Comparison of ENCODE assay signal across 17 cellular contexts in genomic region chr9:6869081-6869948, GRCh38.
DNase-seq lines count a peak whose midpoint lies in the region; ATAC-seq lines count a peak whose summit lies in the region.
"Had no signal": no experiment of that assay in that cellular context is flagged by ENCODE, and none has a peak within 500 bp of the region (broad histone marks: within the 10 kb centered on the region; RNA-seq: fewer than 3 reads in every experiment).

No MANE protein-coding gene starts in this region.

- no peaks in the 10 kb centered on the region for H3K27me3 Mint-ChIP-seq in activated naive CD4-positive, alpha-beta T cell treated with anti-CD3 and anti-CD28 coated beads, Interleukin-2, amount 50 U/mL, for 24 hours
- H3K27me3 Mint-ChIP-seq in dendritic cell treated with granulocyte-macrophage colony-stimulating factor and Interleukin-4, amounts not matched to agents 40 ng/mL and 50 ng/mL, for 4 days, result no peaks in the 10 kb centered on the region
- H3K27me3 Mint-ChIP-seq: central memory CD8-positive, alpha-beta T cell had no signal

- H2AFZ ChIP-seq in neuronal stem cell (ENCODE audit: low read length), result peak overlapping the region; percentile 21

- no peak for ATAC-seq in HG03457 (IDR thresholded peaks at IDR 0.05; ENCODE audit: unreplicated experiment)
- ATAC-seq: lower lobe of right lung; stimulated activated effector memory CD8-positive, alpha-beta T cell treated with anti-CD3 and anti-CD28 coated beads, Interleukin-12 subunit alpha, Interleukin-12 subunit beta, amount 100 ng/mL, for 72 hours had no signal

- H4K91ac ChIP-seq in neuronal stem cell (ENCODE audit: low read depth, low read length, poor library complexity), result no peak overlapping the region

- H3K4me3 ChIP-seq in NT2/D1 (ENCODE audit: insufficient read length, low read depth), result no peak overlapping the region
- H3K4me3 ChIP-seq in neuronal stem cell (ENCODE audit: low read length in 2 of 2), result no peak overlapping the region
- H3K4me3 ChIP-seq: lower lobe of right lung, sigmoid colon had no signal

- no peak for DNase-seq in activated naive CD4-positive, alpha-beta T cell (lab: John Stamatoyannopoulos, UW)
- DNase-seq in NT2/D1 (ENCODE audit: low read depth, low spot score) (peak; percentile 20), neuronal stem cell (ENCODE audit: low spot score) (no peak), NK-92 (lab: John Stamatoyannopoulos, UW; ENCODE audit: unreplicated experiment) (no peak)
- DNase-seq in activated CD4-positive, alpha-beta T cell treated with anti-CD3 and anti-CD28 coated beads, Interleukin-2, amount 50 U/mL, for 4 hours, result no peak
- DNase-seq: activated gamma-delta T cell, head of caudate nucleus, lower lobe of right lung, MV-4-11, NCI-H2171 treated with DMSO at 0.1 percent for 48 hours, nephron progenitor cell, sigmoid colon had no signal

- no CpG with 5 or more reads among the region's 5 CpGs for WGBS in neuronal stem cell (ENCODE audit: extremely low coverage in 2 of 2, insufficient read length in 2 of 2, insufficient replicate concordance in 1 of 2), 2 donors

- H3K4me1 ChIP-seq in NT2/D1 (ENCODE audit: insufficient read depth, insufficient read length) (peaks cover 4% of the 10 kb centered on the region), neuronal stem cell (ENCODE audit: control insufficient read depth in 2 of 2, insufficient read depth in 1 of 2, low read depth in 1 of 2, low read length in 2 of 2) (peaks cover 1 to 10% of the 10 kb centered on the region in 2 donors)
- H3K4me1 ChIP-seq: lower lobe of right lung had no signal

- H3K27ac Mint-ChIP-seq in activated naive CD4-positive, alpha-beta T cell treated with anti-CD3 and anti-CD28 coated beads, Interleukin-2, amount 50 U/mL, for 24 hours, result peak overlapping the region; percentile 30
- peak overlapping the region; percentile 32 for H3K27ac Mint-ChIP-seq in dendritic cell treated with granulocyte-macrophage colony-stimulating factor and Interleukin-4, amounts not matched to agents 40 ng/mL and 50 ng/mL, for 4 days
- H3K27ac Mint-ChIP-seq: nephron progenitor cell; stimulated activated effector memory CD8-positive, alpha-beta T cell treated with anti-CD3 and anti-CD28 coated beads, Interleukin-12 subunit alpha, Interleukin-12 subunit beta, amount 100 ng/mL, for 72 hours had no signal

- H3K9me3 ChIP-seq in NT2/D1 (ENCODE audit: insufficient read depth, low read length), result peaks cover 3% of the 10 kb centered on the region
- no peaks in the 10 kb centered on the region for H3K9me3 ChIP-seq in neuronal stem cell (replicated peaks in 1 of 2; ENCODE audit: control insufficient read depth in 2 of 2, insufficient read depth in 1 of 2, low read depth in 1 of 2, low read length in 2 of 2)

- H3K4me1 Mint-ChIP-seq in activated naive CD4-positive, alpha-beta T cell treated with anti-CD3 and anti-CD28 coated beads, Interleukin-2, amount 50 U/mL, for 24 hours, result peaks cover 51% of the 10 kb centered on the region
- H3K4me1 Mint-ChIP-seq in dendritic cell treated with granulocyte-macrophage colony-stimulating factor and Interleukin-4, amounts not matched to agents 40 ng/mL and 50 ng/mL, for 4 days (ENCODE audit: low read depth), result peaks cover 29% of the 10 kb centered on the region

- no peaks in the 10 kb centered on the region for H3K27me3 ChIP-seq in NT2/D1 (ENCODE audit: insufficient read depth, insufficient read length)
- H3K27me3 ChIP-seq in neuronal stem cell (ENCODE audit: control insufficient read depth in 3 of 3, insufficient read depth in 3 of 3, low read depth in 1 of 3, low read length in 3 of 3), result no peaks in the 10 kb centered on the region
- H3K27me3 ChIP-seq: sigmoid colon had no signal

- no peak overlapping the region for H2BK12ac ChIP-seq in neuronal stem cell (ENCODE audit: low read length)

- H2BK120ac ChIP-seq in neuronal stem cell (ENCODE audit: low read depth, low read length), result no peak overlapping the region

- no peak overlapping the region for H2AK5ac ChIP-seq in neuronal stem cell (ENCODE audit: low read depth, low read length)

- H3K23ac ChIP-seq in neuronal stem cell (ENCODE audit: low read depth, low read length, poor library complexity), result no peak overlapping the region

- H3K4me2 ChIP-seq in neuronal stem cell (ENCODE audit: insufficient read depth, low read length, poor library complexity, severe bottlenecking), result no peak overlapping the region

- H3K79me1 ChIP-seq in neuronal stem cell (ENCODE audit: low read depth, low read length), result no peaks in the 10 kb centered on the region

- no peak overlapping the region for H3K27ac ChIP-seq in neuronal stem cell (replicated peaks; ENCODE audit: low read length)
- H3K27ac ChIP-seq: lower lobe of right lung had no signal

- H3K4me3 Mint-ChIP-seq in activated naive CD4-positive, alpha-beta T cell treated with anti-CD3 and anti-CD28 coated beads, Interleukin-2, amount 50 U/mL, for 24 hours, result no peak overlapping the region
- no peak overlapping the region for H3K4me3 Mint-ChIP-seq in dendritic cell treated with granulocyte-macrophage colony-stimulating factor and Interleukin-4, amounts not matched to agents 40 ng/mL and 50 ng/mL, for 4 days
- H3K4me3 Mint-ChIP-seq: central memory CD8-positive, alpha-beta T cell; nephron progenitor cell; stimulated activated effector memory CD8-positive, alpha-beta T cell treated with anti-CD3 and anti-CD28 coated beads, Interleukin-12 subunit alpha, Interleukin-12 subunit beta, amount 100 ng/mL, for 72 hours had no signal

- peaks cover 36% of the 10 kb centered on the region for H3K36me3 Mint-ChIP-seq in activated naive CD4-positive, alpha-beta T cell treated with anti-CD3 and anti-CD28 coated beads, Interleukin-2, amount 50 U/mL, for 24 hours
- H3K36me3 Mint-ChIP-seq in dendritic cell treated with granulocyte-macrophage colony-stimulating factor and Interleukin-4, amounts not matched to agents 40 ng/mL and 50 ng/mL, for 4 days (ENCODE audit: low read depth), result peaks cover 43% of the 10 kb centered on the region

- no peak overlapping the region for H2BK15ac ChIP-seq in neuronal stem cell (ENCODE audit: low read length)

- no peak overlapping the region for H3K4ac ChIP-seq in neuronal stem cell (ENCODE audit: low read length)

- no peak overlapping the region for H3K18ac ChIP-seq in neuronal stem cell (ENCODE audit: low read length)

- H4K8ac ChIP-seq in neuronal stem cell (ENCODE audit: low read depth, low read length), result no peak overlapping the region

- no peaks in the 10 kb centered on the region for H3K36me3 ChIP-seq in NT2/D1 (ENCODE audit: insufficient read depth, insufficient read length, low read length)
- no peaks in the 10 kb centered on the region for H3K36me3 ChIP-seq in neuronal stem cell (replicated peaks in 1 of 2; ENCODE audit: control insufficient read depth in 2 of 2, insufficient read depth in 2 of 2, low read length in 2 of 2)
- H3K36me3 ChIP-seq: lower lobe of right lung, sigmoid colon had no signal

- H3K14ac ChIP-seq in neuronal stem cell (ENCODE audit: low read length), result no peak overlapping the region

- no peak overlapping the region for H2BK5ac ChIP-seq in neuronal stem cell (ENCODE audit: low read length)

- H3K9ac ChIP-seq in NT2/D1 (ENCODE audit: insufficient read length, low read depth) (no peak overlapping the region), neuronal stem cell (ENCODE audit: low read depth, low read length, poor library complexity) (no peak overlapping the region)

- intact Hi-C loops in dendritic cell treated with granulocyte-macrophage colony-stimulating factor and Interleukin-4, amounts not matched to agents 40 ng/mL and 50 ng/mL, for 4 days (cut with micrococcal nuclease), result no loop called here

- no peaks in the 10 kb centered on the region for H3K9me3 Mint-ChIP-seq in activated naive CD4-positive, alpha-beta T cell treated with anti-CD3 and anti-CD28 coated beads, Interleukin-2, amount 50 U/mL, for 24 hours
- peaks cover 10% of the 10 kb centered on the region for H3K9me3 Mint-ChIP-seq in dendritic cell treated with granulocyte-macrophage colony-stimulating factor and Interleukin-4, amounts not matched to agents 40 ng/mL and 50 ng/mL, for 4 days
